Comparison of ENCODE assay signal across 7 cellular contexts in the genomic region with DNA sequence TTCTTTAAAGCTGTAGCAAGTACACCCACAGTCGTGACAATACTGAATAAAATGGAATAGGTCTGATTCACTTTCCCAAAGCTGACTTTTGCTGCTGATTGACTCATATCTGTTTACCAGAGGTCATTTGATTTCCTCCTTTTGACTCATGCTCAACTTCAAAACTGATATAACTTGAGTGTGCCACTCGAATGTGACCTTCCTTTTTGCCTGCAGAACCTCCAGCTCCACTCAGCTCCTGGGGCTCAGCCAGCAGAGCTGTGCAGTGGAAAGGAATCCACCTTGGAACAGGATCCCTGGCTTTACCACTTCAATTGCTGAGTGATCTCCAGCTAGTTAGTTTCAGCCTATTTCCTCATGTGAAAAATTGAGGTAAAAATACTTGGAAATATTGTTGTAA.
DNase-seq lines count a peak whose midpoint lies in the region; ATAC-seq and TF ChIP-seq lines count a peak whose summit lies in the region.

No MANE protein-coding gene starts in this region.

- H3K9me3 Mint-ChIP-seq in HFFc6: no peaks in the 10 kb centered on the region

- no peaks in the 10 kb centered on the region for H3K27me3 ChIP-seq in cardiac muscle cell

- TF ChIP-seq CTCF in HFFc6 (IDR thresholded peaks at IDR 0.05) (no peak), cardiac muscle cell (IDR thresholded peaks at IDR 0.05; ENCODE audit: low read depth, low read length) (no peak)

- intact Hi-C loops in head of caudate nucleus (cut with DNase I): no loop called here

- no peak overlapping the region for H3K4me3 Mint-ChIP-seq in HFFc6

- H3K4me1 Mint-ChIP-seq in HFFc6 (ENCODE audit: low read depth): peaks cover 35% of the 10 kb centered on the region

- H3K4me1 ChIP-seq in cardiac muscle cell (ENCODE audit: low read depth): peaks cover 30% of the 10 kb centered on the region

- no peaks in the 10 kb centered on the region for H3K36me3 ChIP-seq in cardiac muscle cell

- DNase-seq in HFFc6 (peak; percentile 96), OCI-M1 (lab: John Stamatoyannopoulos, UW) (peak; percentile 58), cardiac muscle cell (ENCODE audit: low read depth in 1 of 2, low spot score in 1 of 2) (peak; percentile 55 to 78), head of caudate nucleus (no peak), NCI-H748 (lab: John Stamatoyannopoulos, UW; ENCODE audit: unreplicated experiment) (no peak), NCI-H1092 treated with DMSO at 0.1 percent for 48 hours (lab: John Stamatoyannopoulos, UW) (no peak)

- peak overlapping the region; percentile 6 for H3K27ac ChIP-seq in cardiac muscle cell

- peak; percentile 72 for ATAC-seq in GM18520 (IDR thresholded peaks at IDR 0.05; ENCODE audit: unreplicated experiment)

- no peaks in the 10 kb centered on the region for H3K36me3 Mint-ChIP-seq in HFFc6 (ENCODE audit: low read depth)

- no peaks in the 10 kb centered on the region for H3K27me3 Mint-ChIP-seq in HFFc6 (ENCODE audit: insufficient read depth)

- no peak overlapping the region for H3K4me3 ChIP-seq in cardiac muscle cell

- H3K9me3 ChIP-seq in cardiac muscle cell (ENCODE audit: low read depth): no peaks in the 10 kb centered on the region

- no peak overlapping the region for H3K27ac Mint-ChIP-seq in HFFc6

Comparison
In these comparisons a context has a peak if more than half of its experiments do, and no peak if none do; other contexts are left out.
1. DNase-seq: peak in HFFc6 (single experiment), OCI-M1 (single experiment) and cardiac muscle cell (2 of 2); none in head of caudate nucleus (0 of 42), NCI-H748 (single experiment) and NCI-H1092 treated with DMSO at 0.1 percent for 48 hours (single experiment).